In genomic region chr2:231405601-231406367, GRCh38 we compare ENCODE assay signal across 8 cellular contexts. TPM values are rescaled to one million over a fixed set of nuclear protein-coding genes. Genes with fewer than 3 reads are reported as not detected.
DNase-seq lines count a peak whose midpoint lies in the region; ATAC-seq and TF ChIP-seq lines count a peak whose summit lies in the region.
"Not testable (repeated sequence)": the region's sequence is repeated elsewhere in the genome, so short reads cannot be mapped to it uniquely, and the experiment has no call there.

No MANE protein-coding gene starts in this region.

- H3K4me1 ChIP-seq in DOHH2 (ENCODE audit: control insufficient read depth, low read length): peaks cover 33% of the 10 kb centered on the region
- peaks cover 19% of the 10 kb centered on the region for H3K4me1 ChIP-seq in KMS-11 (ENCODE audit: low read depth, poor library complexity, severe bottlenecking)
- not testable (repeated sequence) for H3K4me1 ChIP-seq in esophagus muscularis mucosa, right lobe of liver
- H3K4me1 ChIP-seq in transverse colon: peaks cover 0 to 24% (median 11%) of the 10 kb centered on the region in 4 donors

- H2AFZ ChIP-seq in KMS-11 (ENCODE audit: low read depth): peak overlapping the region; percentile 86

- H3K79me2 ChIP-seq in DOHH2 (ENCODE audit: control insufficient read depth, low read length); KMS-11 (ENCODE audit: insufficient read depth, low read depth): not testable (repeated sequence)

- TF ChIP-seq CTCF in DOHH2 (IDR thresholded peaks at IDR 0.05; ENCODE audit: low read depth, low read length, poor library complexity, severe bottlenecking): peak; percentile 47
- peak; percentile 58 for TF ChIP-seq CTCF in KMS-11 (conservative IDR thresholded peaks at IDR 0.05; ENCODE audit: low read depth, low read length)
- TF ChIP-seq CTCF in esophagus muscularis mucosa (IDR thresholded peaks at IDR 0.05): peak; percentile 26 to 58 (median 39)
- peak; percentile 53 to 55 (median 54) for TF ChIP-seq CTCF in right lobe of liver (IDR thresholded peaks at IDR 0.05)
- TF ChIP-seq CTCF in retinal pigment epithelial cell (conservative IDR thresholded peaks at IDR 0.05; ENCODE audit: low read depth, low read length): peak; percentile 34
- peak; percentile 56 to 75 (median 61) for TF ChIP-seq CTCF in transverse colon (IDR thresholded peaks at IDR 0.05)

- not testable (repeated sequence) for H3K9me3 Mint-ChIP-seq in activated CD4-positive, alpha-beta T cell treated with anti-CD3 and anti-CD28 coated beads for 36 hours (ENCODE audit: low read depth); activated naive CD8-positive, alpha-beta T cell treated with anti-CD3 and anti-CD28 coated beads, Interleukin-2, amount 50 U/mL, for 24 hours

- 20% methylated on average over 14 of the region's 16 CpGs for WGBS in esophagus muscularis mucosa
- 6% methylated on average over 14 of the region's 16 CpGs for WGBS in right lobe of liver (ENCODE audit: insufficient coverage, low coverage, low lambda C conversion rate, missing lambda C conversion rate)
- 12 to 18% methylated on average over 13 to 16 of the region's 16 CpGs for WGBS in transverse colon (ENCODE audit: low coverage in 1 of 2), 2 donors

- H3K36me3 Mint-ChIP-seq in activated CD4-positive, alpha-beta T cell treated with anti-CD3 and anti-CD28 coated beads for 36 hours (ENCODE audit: low read depth); activated naive CD8-positive, alpha-beta T cell treated with anti-CD3 and anti-CD28 coated beads, Interleukin-2, amount 50 U/mL, for 24 hours (ENCODE audit: low read depth): not testable (repeated sequence)

- H3K27ac ChIP-seq in DOHH2 (ENCODE audit: low read depth, low read length); KMS-11; esophagus muscularis mucosa (replicated peaks in 1 of 4); right lobe of liver: not testable (repeated sequence)
- peak overlapping the region in 1 of 4 donors; percentile 33 for H3K27ac ChIP-seq in transverse colon

- not testable (repeated sequence) for H3K4me3 ChIP-seq in DOHH2 (ENCODE audit: low read length); KMS-11 (IDR thresholded peaks at IDR 0.05; ENCODE audit: insufficient read depth, low read depth, low read length); esophagus muscularis mucosa; right lobe of liver; retinal pigment epithelial cell (ENCODE audit: low read length); transverse colon

- not testable (repeated sequence) for H3K27me3 Mint-ChIP-seq in activated CD4-positive, alpha-beta T cell treated with anti-CD3 and anti-CD28 coated beads for 36 hours; activated naive CD8-positive, alpha-beta T cell treated with anti-CD3 and anti-CD28 coated beads, Interleukin-2, amount 50 U/mL, for 24 hours

- H3K27ac Mint-ChIP-seq in activated CD4-positive, alpha-beta T cell treated with anti-CD3 and anti-CD28 coated beads for 36 hours; activated naive CD8-positive, alpha-beta T cell treated with anti-CD3 and anti-CD28 coated beads, Interleukin-2, amount 50 U/mL, for 24 hours: not testable (repeated sequence)

- peaks cover 14% of the 10 kb centered on the region for H3K4me1 Mint-ChIP-seq in activated CD4-positive, alpha-beta T cell treated with anti-CD3 and anti-CD28 coated beads for 36 hours
- peaks cover 15% of the 10 kb centered on the region for H3K4me1 Mint-ChIP-seq in activated naive CD8-positive, alpha-beta T cell treated with anti-CD3 and anti-CD28 coated beads, Interleukin-2, amount 50 U/mL, for 24 hours

- H3K9me2 ChIP-seq in DOHH2 (replicated peaks; ENCODE audit: control insufficient read depth, low read length): not testable (repeated sequence)

- TF ChIP-seq EP300 in esophagus muscularis mucosa (IDR thresholded peaks at IDR 0.05); transverse colon (IDR thresholded peaks at IDR 0.05; ENCODE audit: low read depth): not testable (repeated sequence)

- not testable (repeated sequence) for TF ChIP-seq POLR2A in esophagus muscularis mucosa (IDR thresholded peaks at IDR 0.05; ENCODE audit: low read depth); right lobe of liver (IDR thresholded peaks at IDR 0.05); transverse colon (IDR thresholded peaks at IDR 0.05)

- peak; percentile 52 for DNase-seq in activated CD4-positive, alpha-beta T cell treated with anti-CD3 and anti-CD28 coated beads for 36 hours
- DNase-seq in activated naive CD8-positive, alpha-beta T cell treated with anti-CD3 and anti-CD28 coated beads, Interleukin-2, amount 50 U/mL, for 24 hours: peak; percentile 62
- DNase-seq in esophagus muscularis mucosa (ENCODE audit: extremely low spot score); right lobe of liver; retinal pigment epithelial cell (ENCODE audit: low read depth); transverse colon: not testable (repeated sequence)

- H3F3A ChIP-seq in DOHH2 (ENCODE audit: control insufficient read depth, insufficient read depth): not testable (repeated sequence)

- POLR2A ChIA-PET in activated CD4-positive, alpha-beta T cell treated with anti-CD3 and anti-CD28 coated beads for 36 hours (lab: Charles Lee): not testable (repeated sequence)

- H3K4me3 Mint-ChIP-seq in activated CD4-positive, alpha-beta T cell treated with anti-CD3 and anti-CD28 coated beads for 36 hours: not testable (repeated sequence)
- H3K4me3 Mint-ChIP-seq in activated naive CD8-positive, alpha-beta T cell treated with anti-CD3 and anti-CD28 coated beads, Interleukin-2, amount 50 U/mL, for 24 hours: peak overlapping the region; percentile 28

- not testable (repeated sequence) for H3K9me3 ChIP-seq in DOHH2 (ENCODE audit: control insufficient read depth, insufficient read depth, low read length); esophagus muscularis mucosa; right lobe of liver; transverse colon

- not testable (repeated sequence) for H3K9ac ChIP-seq in KMS-11

- H4K20me1 ChIP-seq in DOHH2 (ENCODE audit: control insufficient read depth, insufficient read depth, low read depth, low read length); KMS-11 (ENCODE audit: insufficient read depth): not testable (repeated sequence)

- H3K27me3 ChIP-seq in DOHH2 (ENCODE audit: control insufficient read depth, low read length); KMS-11 (ENCODE audit: insufficient read depth, low read depth); esophagus muscularis mucosa; right lobe of liver; transverse colon: not testable (repeated sequence)

- ATAC-seq in activated CD4-positive, alpha-beta T cell treated with anti-CD3 and anti-CD28 coated beads for 36 hours; right lobe of liver: not testable (repeated sequence)
- ATAC-seq in activated naive CD8-positive, alpha-beta T cell treated with anti-CD3 and anti-CD28 coated beads, Interleukin-2, amount 50 U/mL, for 24 hours: peak; percentile 65

- not testable (repeated sequence) for H3K36me3 ChIP-seq in DOHH2 (ENCODE audit: control insufficient read depth, low read length); KMS-11 (ENCODE audit: insufficient read depth); esophagus muscularis mucosa; right lobe of liver; transverse colon

- in situ Hi-C loops in transverse colon (cut with MboI; ENCODE audit: low pct_ligation_motif_present in 1 of 4, low pct_unique_long_range_greater_than_20kb in 1 of 4, low sequenced_read_pairs in 3 of 4): loop anchor here in 2 of 4 donors (25.0 kb wide), 2 partner anchors 168 to 293 kb away; no protein-coding TSS in a partner anchor

- CTCF ChIA-PET in activated CD4-positive, alpha-beta T cell treated with anti-CD3 and anti-CD28 coated beads for 36 hours (lab: Charles Lee): interaction anchor here (0.6 to 3.3 kb wide), 13 partner anchors 9 to 418 kb away, joined by 3 to 15 read pairs (median 3); no protein-coding TSS in a partner anchor

- intact Hi-C loops in activated CD4-positive, alpha-beta T cell treated with anti-CD3 and anti-CD28 coated beads for 36 hours (cut with DNase I, micrococcal nuclease): loop anchor here in 1 of 2 experiments (1.0 to 2.0 kb wide), 2 partner anchors 109 to 178 kb away; no protein-coding TSS in a partner anchor
- intact Hi-C loops in esophagus muscularis mucosa (cut with DNase I): not testable (repeated sequence)
- intact Hi-C loops in right lobe of liver (cut with DNase I): loop anchor here in 1 of 2 donors (10.0 kb wide), 1 partner anchor 111 kb away; no protein-coding TSS in a partner anchor
- intact Hi-C loops in transverse colon (cut with DNase I; ENCODE audit: low total_unique reads): loop anchor here (5.0 kb wide), 1 partner anchor 178 kb away; no protein-coding TSS in a partner anchor

- H3K4me2 ChIP-seq in DOHH2 (ENCODE audit: low read length) (peak overlapping the region; percentile 21), KMS-11 (peak overlapping the region; percentile 21; the same call in 1 of the 2 replicates)

RNA-seq across cellular contexts. Expression of gene B3GNT7, which starts 10.3 kb away (rescaled TPM):
- total RNA-seq in activated CD4-positive, alpha-beta T cell treated with anti-CD3 and anti-CD28 coated beads for 36 hours: not detected
- 1 to 10 TPM; 3.7 to 7.0 (median 4.5) TPM for total RNA-seq in esophagus muscularis mucosa
- 1 to 10 TPM in 3 of 6 experiments, under 1 TPM in 3; 0.73 to 5.3 (median 0.96) TPM for total RNA-seq in right lobe of liver
- total RNA-seq in transverse colon: 100 to 1,000 TPM in 1 of 4 donors, 10 to 100 TPM in 3; 41.8 to 113 (median 55.2) TPM

RNA-seq across cellular contexts. Expression of gene NCL, which starts 58.5 kb away (rescaled TPM):
- 1,000 to 10,000 TPM; 1,311 to 1,332 TPM for total RNA-seq in activated CD4-positive, alpha-beta T cell treated with anti-CD3 and anti-CD28 coated beads for 36 hours
- total RNA-seq in esophagus muscularis mucosa: 100 to 1,000 TPM; 120 to 238 (median 161) TPM
- 100 to 1,000 TPM in 5 of 6 experiments, 10 to 100 TPM in 1; 78.8 to 203 (median 146) TPM for total RNA-seq in right lobe of liver
- total RNA-seq in transverse colon: 100 to 1,000 TPM in 3 of 4 donors, 10 to 100 TPM in 1; 83.8 to 227 (median 133) TPM

Comparison
In these comparisons a context has a peak if more than half of its experiments do, and no peak if none do; other contexts are left out.
1. RNA of gene B3GNT7, which starts 10.3 kb away (total RNA-seq): 41.8 to 113 TPM in transverse colon; 3.7 to 7.0 TPM in esophagus muscularis mucosa, 0.73 to 5.3 TPM in right lobe of liver and not detected in activated CD4-positive, alpha-beta T cell treated with anti-CD3 and anti-CD28 coated beads for 36 hours; every median in the first group is over 4 times any median in the second.
2. RNA of gene NCL, which starts 58.5 kb away (total RNA-seq): 1,311 to 1,332 TPM in activated CD4-positive, alpha-beta T cell treated with anti-CD3 and anti-CD28 coated beads for 36 hours; 120 to 238 TPM in esophagus muscularis mucosa, 78.8 to 203 TPM in right lobe of liver and 83.8 to 227 TPM in transverse colon; every median in the first group is over 4 times any median in the second.
3. Peak in every context shown above with its lines, with median percentiles within 50 percentile points of each other: CTCF ChIP-seq.